In genomic region chr1:63317007-63317813, GRCh38 we compare ENCODE assay signal across 1 cellular context.
TF ChIP-seq lines count a peak whose summit lies in the region.

No MANE protein-coding gene starts in this region.

TF ChIP-seq in HEK293, 187 proteins besides CTCF, POLR2A, EP300 and RAD21 (continued from another document and continues in another):
- TF ChIP-seq ZBTB49 (tag by site-specific recombination; IDR thresholded peaks at IDR 0.05; ENCODE audit: low read depth), result no peak
- no peak for TF ChIP-seq ZNF513 (tag by site-specific recombination; IDR thresholded peaks at IDR 0.05)
- no peak for TF ChIP-seq ZNF138 (tag by site-specific recombination; IDR thresholded peaks at IDR 0.05; ENCODE audit: borderline replicate concordance)
- TF ChIP-seq ZNF354C (tag by site-specific recombination; IDR thresholded peaks at IDR 0.05; ENCODE audit: borderline replicate concordance, low read depth), result no peak
- peak; percentile 90 for TF ChIP-seq ZNF600 (tag by site-specific recombination; IDR thresholded peaks at IDR 0.05)
- TF ChIP-seq ZNF670 (tag by site-specific recombination; IDR thresholded peaks at IDR 0.05; ENCODE audit: low read depth), result no peak
- no peak for TF ChIP-seq ZNF560 (tag by site-specific recombination; IDR thresholded peaks at IDR 0.05; ENCODE audit: borderline replicate concordance)
- no peak for TF ChIP-seq ZNF16 (tag by site-specific recombination; IDR thresholded peaks at IDR 0.05; ENCODE audit: low read depth)
- no peak; the same call in 1 of the 2 replicates for TF ChIP-seq ZNF629 (tag by site-specific recombination; IDR thresholded peaks at IDR 0.05)
- TF ChIP-seq ZNF10 (tag by site-specific recombination; IDR thresholded peaks at IDR 0.05), result no peak
- TF ChIP-seq ZNF335 (tag by site-specific recombination; conservative IDR thresholded peaks at IDR 0.05), result peak; percentile 99
- no peak for TF ChIP-seq ZNF658 (tag by site-specific recombination; IDR thresholded peaks at IDR 0.05)
- TF ChIP-seq PRDM10 (tag by site-specific recombination; IDR thresholded peaks at IDR 0.05), result peak; percentile 79
- TF ChIP-seq KLF1 (tag by site-specific recombination; IDR thresholded peaks at IDR 0.05), result peak; percentile 93
- TF ChIP-seq BCL11A (tag by site-specific recombination; IDR thresholded peaks at IDR 0.05; ENCODE audit: low read depth), result no peak
- no peak for TF ChIP-seq ZNF747 (tag by site-specific recombination; IDR thresholded peaks at IDR 0.05)
- TF ChIP-seq BCL11B (tag by site-specific recombination; IDR thresholded peaks at IDR 0.05; ENCODE audit: low read depth), result no peak
- TF ChIP-seq ZNF37A (tag by site-specific recombination; IDR thresholded peaks at IDR 0.05), result no peak
- TF ChIP-seq OSR2 (tag by site-specific recombination; IDR thresholded peaks at IDR 0.05), result no peak
- TF ChIP-seq ZNF184 (tag by site-specific recombination; IDR thresholded peaks at IDR 0.05), result no peak
- TF ChIP-seq PRDM2 (tag by site-specific recombination; IDR thresholded peaks at IDR 0.05; ENCODE audit: borderline replicate concordance), result no peak
- peak; percentile 82 for TF ChIP-seq ZBTB20 (tag by site-specific recombination; IDR thresholded peaks at IDR 0.05)
- no peak for TF ChIP-seq RBAK (tag by site-specific recombination; IDR thresholded peaks at IDR 0.05)
- TF ChIP-seq ZNF248 (tag by site-specific recombination; IDR thresholded peaks at IDR 0.05), result no peak
- TF ChIP-seq ZNF571 (tag by site-specific recombination; IDR thresholded peaks at IDR 0.05), result no peak
- peak; percentile 71 for TF ChIP-seq ZNF660 (tag by site-specific recombination; IDR thresholded peaks at IDR 0.05)
- TF ChIP-seq HOXA7 (CRISPR knock-in tag; IDR thresholded peaks at IDR 0.05; ENCODE audit: borderline replicate concordance), result no peak
- TF ChIP-seq ZSCAN4 (tag by site-specific recombination; IDR thresholded peaks at IDR 0.05), result no peak
- peak; percentile 36; the same call in 1 of the 2 replicates for TF ChIP-seq ZNF341 (tag by site-specific recombination; IDR thresholded peaks at IDR 0.05; ENCODE audit: low read depth)
- no peak for TF ChIP-seq ZNF148 (tag by site-specific recombination; IDR thresholded peaks at IDR 0.05; ENCODE audit: borderline replicate concordance)
- TF ChIP-seq ZNF202 (tag by site-specific recombination; IDR thresholded peaks at IDR 0.05; ENCODE audit: borderline replicate concordance), result no peak
- TF ChIP-seq SP7 (tag by site-specific recombination; IDR thresholded peaks at IDR 0.05), result peak; percentile 49
- no peak for TF ChIP-seq ZNF416 (tag by site-specific recombination; IDR thresholded peaks at IDR 0.05)
- no peak; the same call in none of the 2 replicates for TF ChIP-seq ZNF398 (tag by site-specific recombination; IDR thresholded peaks at IDR 0.05)
- peak; percentile 70 for TF ChIP-seq WT1 (tag by site-specific recombination; IDR thresholded peaks at IDR 0.05)
- no peak for TF ChIP-seq ZNF26 (tag by site-specific recombination; IDR thresholded peaks at IDR 0.05)
